22 cellular contexts compared by ENCODE assay signal in the genomic region with DNA sequence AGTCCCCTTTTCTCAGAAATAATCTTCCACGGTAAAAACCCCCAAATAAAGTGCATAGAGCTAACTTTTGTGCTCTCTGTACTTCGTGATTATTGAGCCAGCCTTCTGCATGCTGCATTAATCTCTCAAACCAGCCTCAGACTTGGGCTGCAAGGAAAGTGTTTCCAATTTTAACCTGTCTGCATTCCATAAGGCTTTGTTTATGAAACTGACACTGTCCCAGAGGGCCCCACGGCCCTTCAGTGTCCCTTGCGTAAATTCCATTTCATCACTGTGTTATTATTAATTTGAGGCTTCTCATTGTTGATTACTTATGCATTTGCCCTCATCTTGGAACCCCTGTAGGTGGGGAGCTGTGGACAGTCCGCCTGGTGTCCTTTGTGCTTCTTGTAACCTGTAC. TPM values are rescaled to one million over a fixed set of nuclear protein-coding genes. Genes with fewer than 3 reads are reported as not detected.
DNase-seq lines count a peak whose midpoint lies in the region; ATAC-seq, FAIRE-seq and TF ChIP-seq lines count a peak whose summit lies in the region.
"Had no signal": no experiment of that assay in that cellular context is flagged by ENCODE, and none has a peak within 500 bp of the region (broad histone marks: within the 10 kb centered on the region; RNA-seq: fewer than 3 reads in every experiment).

No MANE protein-coding gene starts in this region.

- no peak overlapping the region for H2AK5ac ChIP-seq in H1 (ENCODE audit: low read depth, low read length)

- no peaks in the 10 kb centered on the region for H3K9me3 Mint-ChIP-seq in nephron

- no peak overlapping the region for H3K23ac ChIP-seq in H1 (ENCODE audit: insufficient read length)

- H4K20me1 ChIP-seq in H1 (replicated peaks in 1 of 2; ENCODE audit: control insufficient read depth in 1 of 2, insufficient read depth in 2 of 2, low read length in 2 of 2), result no peaks in the 10 kb centered on the region

- TF ChIP-seq EP300 in H1 (IDR thresholded peaks at IDR 0.05; ENCODE audit: borderline replicate concordance in 1 of 2, low read depth in 2 of 2, low read length in 2 of 2), result no peak

- no peak overlapping the region for H3K18ac ChIP-seq in H1 (ENCODE audit: extremely low read depth, low read length)

- CTCF ChIA-PET in H1 (lab: Charles Lee; ENCODE audit: partially characterized antibody), result interaction anchor here (0.8 kb wide), 1 partner anchor 13 kb away, joined by 3 read pairs; no protein-coding TSS in a partner anchor

- H3K79me1 ChIP-seq in H1 (ENCODE audit: low read depth, low read length), result no peaks in the 10 kb centered on the region

- H2BK20ac ChIP-seq in H1 (ENCODE audit: low read length), result no peak overlapping the region

- no peaks in the 10 kb centered on the region for H3K9me3 ChIP-seq in H1 (ENCODE audit: insufficient read depth in 2 of 2, low read depth in 1 of 2, low read length in 1 of 2)
- no peaks in the 10 kb centered on the region for H3K9me3 ChIP-seq in skeletal muscle tissue (ENCODE audit: control insufficient read depth in 3 of 3, low read length in 3 of 3)

- H2BK12ac ChIP-seq in H1 (ENCODE audit: low read depth, low read length), result no peak overlapping the region

- FAIRE-seq in H1 (lab: Jason Lieb, UNC), result no peak
- FAIRE-seq: A204.1 had no signal

- H2AFZ ChIP-seq in H1 (ENCODE audit: low read length), result no peak overlapping the region

- ATAC-seq in Right ventricle myocardium superior (ENCODE audit: poor library complexity), result peak; percentile 90
- no peak for ATAC-seq in left cardiac atrium
- no peak for ATAC-seq in HG02571 (IDR thresholded peaks at IDR 0.05; ENCODE audit: unreplicated experiment)
- ATAC-seq: HCT116, Panc1 had no signal

- H2BK5ac ChIP-seq in H1 (ENCODE audit: low read depth, low read length), result no peak overlapping the region

- no peak overlapping the region for H4K5ac ChIP-seq in H1 (ENCODE audit: insufficient read length, low read depth, low read length)

- no peak for DNase-seq in Right ventricle myocardium superior
- no peak for DNase-seq in left cardiac atrium
- no peak for DNase-seq in H1 (ENCODE audit: low read depth in 1 of 2, low spot score in 2 of 2)
- no peak for DNase-seq in NCI-H187 (lab: John Stamatoyannopoulos, UW)
- DNase-seq in A172 (ENCODE audit: low spot score), result no peak
- DNase-seq: EL, GF-D8, GOT3, IMR-90, NCI-H1105, NCI-H2029 treated with DMSO at 0.1 percent for 48 hours, NCI-H226, NCI-H510A treated with DMSO at 0.1 percent for 48 hours, NCI-H748 treated with DMSO at 0.1 percent for 48 hours had no signal

- peaks cover 7% of the 10 kb centered on the region for H3K27me3 Mint-ChIP-seq in nephron (ENCODE audit: low read depth)

- no peaks in the 10 kb centered on the region for H3K79me2 ChIP-seq in H1 (ENCODE audit: control insufficient read depth in 1 of 2, insufficient read depth in 2 of 2, low read length in 2 of 2)

- H2BK120ac ChIP-seq in H1 (replicated peaks; ENCODE audit: low read depth, low read length), result no peak overlapping the region

- H3K27me3 ChIP-seq in H1 (replicated peaks in 1 of 4; ENCODE audit: control insufficient read depth in 3 of 4, extremely low read depth in 1 of 4, insufficient read depth in 3 of 4, low read length in 3 of 4) (no peaks in the 10 kb centered on the region), skeletal muscle tissue (ENCODE audit: control insufficient read depth in 3 of 3, insufficient read depth in 3 of 3, low read length in 3 of 3) (peaks cover 0 to under 1% (median 0%) of the 10 kb centered on the region in 3 donors)

- TF ChIP-seq CTCF in H1 (IDR thresholded peaks at IDR 0.05; ENCODE audit: control extremely low read depth in 1 of 3, insufficient read depth in 1 of 3, low read depth in 1 of 3, low read length in 3 of 3), result no peak
- no peak for TF ChIP-seq CTCF in nephron (IDR thresholded peaks at IDR 0.05; ENCODE audit: unreplicated experiment in 3 of 3)

- H4K91ac ChIP-seq in H1 (replicated peaks; ENCODE audit: insufficient read length, low read length), result no peak overlapping the region

- 91% methylated on average over 5 of the region's 5 CpGs; no CpG with 5 or more reads in 1 of the 2 experiments for WGBS in H1 (ENCODE audit: extremely low coverage in 1 of 2, insufficient coverage in 1 of 2, insufficient read length in 1 of 2, insufficient replicate concordance in 2 of 2, low coverage in 1 of 2, low lambda C conversion rate in 2 of 2, missing lambda C conversion rate in 1 of 2), 2 experiments

- H3K14ac ChIP-seq in H1 (ENCODE audit: insufficient read length), result no peak overlapping the region

- intact Hi-C loops in Right ventricle myocardium superior (cut with DNase I), result no loop called here
- intact Hi-C loops in left cardiac atrium (cut with DNase I), result no loop called here

- no peak overlapping the region for H2BK15ac ChIP-seq in H1 (ENCODE audit: low read length)

- H3K4me3 Mint-ChIP-seq in nephron, result peak overlapping the region in 2 of 3 experiments; percentile 0 to 37

- no peak for TF ChIP-seq POLR2A in H1 (IDR thresholded peaks at IDR 0.05; ENCODE audit: control extremely low read depth in 1 of 2, low read depth in 2 of 2, low read length in 2 of 2)

- H3K4ac ChIP-seq in H1 (replicated peaks; ENCODE audit: insufficient read length, low read depth, low read length), result no peak overlapping the region

- H3K36me3 Mint-ChIP-seq in nephron (ENCODE audit: low read depth), result no peaks in the 10 kb centered on the region

- no peak overlapping the region for H3K27ac ChIP-seq in H1 (ENCODE audit: low read depth, low read length)
- peak overlapping the region; percentile 28 for H3K27ac ChIP-seq in skeletal muscle tissue (ENCODE audit: low read depth, low read length)
- H3K27ac ChIP-seq: C4-2B, KMS-11 had no signal

- no peak overlapping the region for H3K4me3 ChIP-seq in H1 (ENCODE audit: extremely low read depth in 1 of 4, insufficient read depth in 2 of 4, low read depth in 3 of 4, low read length in 4 of 4)
- peak overlapping the region in 2 of 3 donors; percentile 19 to 52 for H3K4me3 ChIP-seq in skeletal muscle tissue (ENCODE audit: low read length in 3 of 3)

- peaks cover 51% of the 10 kb centered on the region for H3K4me1 Mint-ChIP-seq in nephron

- TF ChIP-seq RAD21 in H1 (IDR thresholded peaks at IDR 0.05 in 1 of 2, conservative IDR thresholded peaks at IDR 0.05 in 1 of 2; ENCODE audit: low read depth in 2 of 2, low read length in 2 of 2), result no peak

- H3K4me1 ChIP-seq in H1 (replicated peaks in 1 of 4; ENCODE audit: control insufficient read depth in 3 of 4, insufficient read depth in 4 of 4, low read length in 3 of 4) (peaks cover 0 to 3% (median 0%) of the 10 kb centered on the region in 4 experiments; a peak in 1 of 7 replicates), skeletal muscle tissue (ENCODE audit: control insufficient read depth in 3 of 3, insufficient read depth in 3 of 3, low read length in 3 of 3) (peaks cover 9 to 17% (median 13%) of the 10 kb centered on the region in 3 donors)

- no peaks in the 10 kb centered on the region for H3K23me2 ChIP-seq in H1 (ENCODE audit: low read depth, low read length)

- no peak overlapping the region for H3K4me2 ChIP-seq in H1 (ENCODE audit: insufficient read depth in 1 of 2, low read depth in 2 of 2, low read length in 2 of 2)
- H3K4me2 ChIP-seq: KMS-11 had no signal

- H3K36me3 ChIP-seq in H1 (ENCODE audit: control insufficient read depth in 2 of 4, insufficient read depth in 4 of 4, low read length in 3 of 4) (no peaks in the 10 kb centered on the region), skeletal muscle tissue (ENCODE audit: control insufficient read depth in 3 of 3, insufficient read depth in 3 of 3, low read length in 3 of 3) (no peaks in the 10 kb centered on the region)

- H3K9ac ChIP-seq in H1 (replicated peaks in 1 of 4; ENCODE audit: extremely low read depth in 1 of 4, low read depth in 3 of 4, low read length in 3 of 4) (no peak overlapping the region), skeletal muscle tissue (ENCODE audit: low read depth in 1 of 3, low read length in 3 of 3) (peak overlapping the region in 1 of 3 donors; percentile 17)
- H3K9ac ChIP-seq: KMS-11 had no signal

- POLR2A ChIA-PET in H1 (lab: Charles Lee; ENCODE audit: partially characterized antibody), result interaction anchor here (1.3 to 1.8 kb wide), 2 partner anchors 15 to 16 kb away, joined by 3 to 8 read pairs; partner anchors contain the start of gene SNRPB2

- peak overlapping the region; percentile 63 to 75 (median 72) for H3K27ac Mint-ChIP-seq in nephron

- H3K56ac ChIP-seq in H1 (replicated peaks; ENCODE audit: insufficient read length, low read depth, low read length), result no peak overlapping the region

- H4K8ac ChIP-seq in H1 (ENCODE audit: extremely low read depth, insufficient read depth, low read length), result 0 out of 2 replicates have a peak overlapping the region, but pooled peaks have one; percentile 35

TF ChIP-seq in H1, 55 proteins besides CTCF, POLR2A, EP300 and RAD21 (continues in another document):
- TF ChIP-seq RBBP5 (IDR thresholded peaks at IDR 0.05; ENCODE audit: borderline replicate concordance, low read depth, low read length) (no peak), HDAC2 (IDR thresholded peaks at IDR 0.05; ENCODE audit: borderline replicate concordance in 1 of 2, low read depth in 2 of 2, low read length in 2 of 2) (no peak)

RNA-seq across cellular contexts. Expression of gene SNRPB2, which starts 15.6 kb away (rescaled TPM):
- total RNA-seq in Right ventricle myocardium superior, result 28.5 TPM
- 10 to 100 TPM; 31.0 to 36.5 TPM for total RNA-seq in left cardiac atrium
- 99.6 and 102 TPM in 2 replicates for total RNA-seq in H1 (2021; fragmentation: NEBNext Ultra II Directional; extraction: Animal tissue kit (Norgen Biotek cat#: 25700))
- 27.2 and 49.4 TPM in 2 replicates for polyA plus RNA-seq in H1 (2011; rRNA removed)
- polyA plus RNA-seq in H1 (2011; cell fraction: cytosol; rRNA removed), result 73.4 TPM
- polyA plus RNA-seq in H1 (2011; cell fraction: nucleus; rRNA removed), result 8.1 TPM
- 59.4 to 113 TPM (median 69.6 TPM) in 4 replicates for polyA plus RNA-seq in H1 (2012, experiment 1 of 2)
- 11.2 TPM for polyA plus RNA-seq in H1 (2012, experiment 2 of 2)
- 173 TPM for polyA plus RNA-seq in H1 (2013, experiment 1 of 2)
- 174 TPM for polyA plus RNA-seq in H1 (2013, experiment 2 of 2)
- polyA minus RNA-seq in H1 (2011; rRNA and poly(A)+ RNA removed), result 16.8 and 19.6 TPM in 2 replicates
- polyA minus RNA-seq in H1 (2011; cell fraction: cytosol; rRNA and poly(A)+ RNA removed), result 21.1 TPM
- polyA minus RNA-seq in H1 (2011; cell fraction: nucleus; rRNA and poly(A)+ RNA removed), result 19.5 TPM
- total RNA-seq in skeletal muscle tissue, result 31.8 TPM
- total RNA-seq in A172 (2014; rRNA removed; shearing (Covaris generic)), result 120 and 134 TPM in 2 replicates

RNA-seq across cellular contexts. Expression of gene OTOR, which starts 33.9 kb away (rescaled TPM):
- total RNA-seq in Right ventricle myocardium superior (not detected), left cardiac atrium (not detected), skeletal muscle tissue (not detected)
- total RNA-seq in H1 (2021; fragmentation: NEBNext Ultra II Directional; extraction: Animal tissue kit (Norgen Biotek cat#: 25700)), result not detected in 2 replicates
- not detected in 2 replicates for polyA plus RNA-seq in H1 (2011; rRNA removed)
- polyA plus RNA-seq in H1 (2011; cell fraction: cytosol; rRNA removed), result not detected
- polyA plus RNA-seq in H1 (2011; cell fraction: nucleus; rRNA removed), result not detected
- polyA plus RNA-seq in H1 (2012, experiment 1 of 2), result not detected in 4 replicates
- polyA plus RNA-seq in H1 (2012, experiment 2 of 2), result not detected
- polyA plus RNA-seq in H1 (2013, experiment 1 of 2), result not detected
- polyA plus RNA-seq in H1 (2013, experiment 2 of 2), result not detected
- polyA minus RNA-seq in H1 (2011; rRNA and poly(A)+ RNA removed), result not detected in 2 replicates
- polyA minus RNA-seq in H1 (2011; cell fraction: cytosol; rRNA and poly(A)+ RNA removed), result not detected
- polyA minus RNA-seq in H1 (2011; cell fraction: nucleus; rRNA and poly(A)+ RNA removed), result not detected
- not detected in 2 replicates for total RNA-seq in A172 (2014; rRNA removed; shearing (Covaris generic))
- total RNA-seq: IMR-90 had no signal
- polyA plus RNA-seq: IMR-90 had no signal

Comparison
In these comparisons a context has a peak if more than half of its experiments do, and no peak if none do; other contexts are left out.
1. H3K4me3 ChIP-seq: peak in skeletal muscle tissue (2 of 3); none in H1 (0 of 4).